In the genomic region with DNA sequence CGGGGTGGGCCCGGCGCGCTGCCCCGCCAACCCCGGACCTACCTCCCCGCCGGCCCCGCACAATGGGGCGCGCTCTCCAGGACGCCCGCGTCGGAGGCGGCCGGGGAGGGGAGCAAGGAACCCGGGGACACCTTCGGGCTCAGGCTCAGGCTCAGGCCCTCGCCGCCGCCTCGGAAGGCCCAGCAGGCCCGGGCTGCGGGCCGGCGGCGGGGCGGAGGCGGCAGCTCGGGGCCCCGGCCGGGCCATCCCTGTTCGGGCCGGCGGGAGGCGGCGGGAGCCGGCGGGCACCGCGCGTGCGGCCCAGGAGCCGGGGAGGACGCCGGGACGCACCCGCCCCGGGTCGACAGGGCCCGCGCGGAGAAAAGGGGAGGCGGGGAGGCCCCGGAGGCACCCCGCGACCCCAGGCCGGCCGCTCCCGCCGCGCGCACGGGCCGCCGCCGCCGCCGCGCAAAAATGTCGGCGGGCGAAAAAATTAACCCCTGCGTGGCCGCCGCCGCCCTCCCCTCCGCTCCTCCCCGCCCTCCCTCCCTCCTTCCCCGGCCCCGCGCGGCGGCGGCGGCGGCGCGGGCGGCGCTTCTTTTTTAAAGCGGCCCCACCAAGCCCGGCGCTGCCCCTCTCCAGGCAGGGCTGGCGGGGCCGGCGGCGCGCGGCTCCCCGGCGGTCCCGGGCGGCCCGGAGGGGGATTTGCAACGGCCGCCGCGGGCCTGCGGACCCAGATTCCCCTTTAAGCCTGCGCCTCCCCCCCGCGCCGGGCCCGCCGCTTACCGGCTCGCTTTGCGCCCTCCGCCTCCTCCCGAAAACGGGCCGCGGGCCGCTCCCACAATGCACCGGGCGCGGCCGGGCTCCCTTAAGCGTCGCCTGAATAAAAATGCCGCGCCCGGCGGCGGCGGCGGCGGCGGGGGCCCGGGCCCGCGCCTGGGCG, we compare ENCODE assay signal across 1 cellular context.
TF ChIP-seq lines count a peak whose summit lies in the region.

No MANE protein-coding gene starts in this region.

TF ChIP-seq in HepG2, 621 proteins besides CTCF, POLR2A, EP300 and RAD21 (continued from another document and continues in another):
- TF ChIP-seq, protein P1, sequence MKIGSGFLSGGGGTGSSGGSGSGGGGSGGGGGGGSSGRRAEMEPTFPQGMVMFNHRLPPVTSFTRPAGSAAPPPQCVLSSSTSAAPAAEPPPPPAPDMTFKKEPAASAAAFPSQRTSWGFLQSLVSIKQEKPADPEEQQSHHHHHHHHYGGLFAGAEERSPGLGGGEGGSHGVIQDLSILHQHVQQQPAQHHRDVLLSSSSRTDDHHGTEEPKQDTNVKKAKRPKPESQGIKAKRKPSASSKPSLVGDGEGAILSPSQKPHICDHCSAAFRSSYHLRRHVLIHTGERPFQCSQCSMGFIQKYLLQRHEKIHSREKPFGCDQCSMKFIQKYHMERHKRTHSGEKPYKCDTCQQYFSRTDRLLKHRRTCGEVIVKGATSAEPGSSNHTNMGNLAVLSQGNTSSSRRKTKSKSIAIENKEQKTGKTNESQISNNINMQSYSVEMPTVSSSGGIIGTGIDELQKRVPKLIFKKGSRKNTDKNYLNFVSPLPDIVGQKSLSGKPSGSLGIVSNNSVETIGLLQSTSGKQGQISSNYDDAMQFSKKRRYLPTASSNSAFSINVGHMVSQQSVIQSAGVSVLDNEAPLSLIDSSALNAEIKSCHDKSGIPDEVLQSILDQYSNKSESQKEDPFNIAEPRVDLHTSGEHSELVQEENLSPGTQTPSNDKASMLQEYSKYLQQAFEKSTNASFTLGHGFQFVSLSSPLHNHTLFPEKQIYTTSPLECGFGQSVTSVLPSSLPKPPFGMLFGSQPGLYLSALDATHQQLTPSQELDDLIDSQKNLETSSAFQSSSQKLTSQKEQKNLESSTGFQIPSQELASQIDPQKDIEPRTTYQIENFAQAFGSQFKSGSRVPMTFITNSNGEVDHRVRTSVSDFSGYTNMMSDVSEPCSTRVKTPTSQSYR (CRISPR knock-in tag; IDR thresholded peaks at IDR 0.05; ENCODE audit: borderline replicate concordance): no peak
- TF ChIP-seq, protein P2, sequence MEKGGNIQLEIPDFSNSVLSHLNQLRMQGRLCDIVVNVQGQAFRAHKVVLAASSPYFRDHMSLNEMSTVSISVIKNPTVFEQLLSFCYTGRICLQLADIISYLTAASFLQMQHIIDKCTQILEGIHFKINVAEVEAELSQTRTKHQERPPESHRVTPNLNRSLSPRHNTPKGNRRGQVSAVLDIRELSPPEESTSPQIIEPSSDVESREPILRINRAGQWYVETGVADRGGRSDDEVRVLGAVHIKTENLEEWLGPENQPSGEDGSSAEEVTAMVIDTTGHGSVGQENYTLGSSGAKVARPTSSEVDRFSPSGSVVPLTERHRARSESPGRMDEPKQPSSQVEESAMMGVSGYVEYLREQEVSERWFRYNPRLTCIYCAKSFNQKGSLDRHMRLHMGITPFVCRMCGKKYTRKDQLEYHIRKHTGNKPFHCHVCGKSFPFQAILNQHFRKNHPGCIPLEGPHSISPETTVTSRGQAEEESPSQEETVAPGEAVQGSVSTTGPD (CRISPR knock-in tag; IDR thresholded peaks at IDR 0.05): no peak
- TF ChIP-seq KDM5A (IDR thresholded peaks at IDR 0.05; ENCODE audit: borderline replicate concordance, low read length): no peak
- no peak for TF ChIP-seq MEF2D (CRISPR knock-in tag; IDR thresholded peaks at IDR 0.05)
- TF ChIP-seq, protein P3, sequence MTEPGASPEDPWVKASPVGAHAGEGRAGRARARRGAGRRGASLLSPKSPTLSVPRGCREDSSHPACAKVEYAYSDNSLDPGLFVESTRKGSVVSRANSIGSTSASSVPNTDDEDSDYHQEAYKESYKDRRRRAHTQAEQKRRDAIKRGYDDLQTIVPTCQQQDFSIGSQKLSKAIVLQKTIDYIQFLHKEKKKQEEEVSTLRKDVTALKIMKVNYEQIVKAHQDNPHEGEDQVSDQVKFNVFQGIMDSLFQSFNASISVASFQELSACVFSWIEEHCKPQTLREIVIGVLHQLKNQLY (CRISPR knock-in tag; IDR thresholded peaks at IDR 0.05): no peak
- no peak for TF ChIP-seq ZBTB20 (CRISPR knock-in tag; IDR thresholded peaks at IDR 0.05; ENCODE audit: borderline replicate concordance, low read depth)
- TF ChIP-seq ZNF468 (CRISPR knock-in tag; IDR thresholded peaks at IDR 0.05): no peak
- TF ChIP-seq, protein P4, sequence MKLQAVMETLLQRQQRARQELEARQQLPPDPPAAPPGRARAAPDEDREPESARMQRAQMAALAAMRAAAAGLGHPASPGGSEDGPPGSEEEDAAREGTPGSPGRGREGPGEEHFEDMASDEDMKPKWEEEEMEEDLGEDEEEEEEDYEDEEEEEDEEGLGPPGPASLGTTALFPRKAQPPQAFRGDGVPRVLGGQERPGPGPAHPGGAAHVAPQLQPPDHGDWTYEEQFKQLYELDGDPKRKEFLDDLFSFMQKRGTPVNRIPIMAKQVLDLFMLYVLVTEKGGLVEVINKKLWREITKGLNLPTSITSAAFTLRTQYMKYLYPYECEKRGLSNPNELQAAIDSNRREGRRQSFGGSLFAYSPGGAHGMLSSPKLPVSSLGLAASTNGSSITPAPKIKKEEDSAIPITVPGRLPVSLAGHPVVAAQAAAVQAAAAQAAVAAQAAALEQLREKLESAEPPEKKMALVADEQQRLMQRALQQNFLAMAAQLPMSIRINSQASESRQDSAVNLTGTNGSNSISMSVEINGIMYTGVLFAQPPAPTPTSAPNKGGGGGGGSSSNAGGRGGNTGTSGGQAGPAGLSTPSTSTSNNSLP (IDR thresholded peaks at IDR 0.05; ENCODE audit: low read depth, low read length): no peak
- TF ChIP-seq ZNF567 (CRISPR knock-in tag; IDR thresholded peaks at IDR 0.05; ENCODE audit: borderline replicate concordance): no peak
- TF ChIP-seq ZNF296 (CRISPR knock-in tag; conservative IDR thresholded peaks at IDR 0.05): no peak
- TF ChIP-seq ZNF224 (CRISPR knock-in tag; IDR thresholded peaks at IDR 0.05): no peak
- TF ChIP-seq, protein P5, sequence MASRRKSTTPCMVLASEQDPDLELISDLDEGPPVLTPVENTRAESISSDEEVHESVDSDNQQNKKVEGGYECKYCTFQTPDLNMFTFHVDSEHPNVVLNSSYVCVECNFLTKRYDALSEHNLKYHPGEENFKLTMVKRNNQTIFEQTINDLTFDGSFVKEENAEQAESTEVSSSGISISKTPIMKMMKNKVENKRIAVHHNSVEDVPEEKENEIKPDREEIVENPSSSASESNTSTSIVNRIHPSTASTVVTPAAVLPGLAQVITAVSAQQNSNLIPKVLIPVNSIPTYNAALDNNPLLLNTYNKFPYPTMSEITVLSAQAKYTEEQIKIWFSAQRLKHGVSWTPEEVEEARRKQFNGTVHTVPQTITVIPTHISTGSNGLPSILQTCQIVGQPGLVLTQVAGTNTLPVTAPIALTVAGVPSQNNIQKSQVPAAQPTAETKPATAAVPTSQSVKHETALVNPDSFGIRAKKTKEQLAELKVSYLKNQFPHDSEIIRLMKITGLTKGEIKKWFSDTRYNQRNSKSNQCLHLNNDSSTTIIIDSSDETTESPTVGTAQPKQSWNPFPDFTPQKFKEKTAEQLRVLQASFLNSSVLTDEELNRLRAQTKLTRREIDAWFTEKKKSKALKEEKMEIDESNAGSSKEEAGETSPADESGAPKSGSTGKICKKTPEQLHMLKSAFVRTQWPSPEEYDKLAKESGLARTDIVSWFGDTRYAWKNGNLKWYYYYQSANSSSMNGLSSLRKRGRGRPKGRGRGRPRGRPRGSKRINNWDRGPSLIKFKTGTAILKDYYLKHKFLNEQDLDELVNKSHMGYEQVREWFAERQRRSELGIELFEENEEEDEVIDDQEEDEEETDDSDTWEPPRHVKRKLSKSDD (CRISPR knock-in tag; IDR thresholded peaks at IDR 0.05; ENCODE audit: low read depth): no peak
- TF ChIP-seq, protein P6, sequence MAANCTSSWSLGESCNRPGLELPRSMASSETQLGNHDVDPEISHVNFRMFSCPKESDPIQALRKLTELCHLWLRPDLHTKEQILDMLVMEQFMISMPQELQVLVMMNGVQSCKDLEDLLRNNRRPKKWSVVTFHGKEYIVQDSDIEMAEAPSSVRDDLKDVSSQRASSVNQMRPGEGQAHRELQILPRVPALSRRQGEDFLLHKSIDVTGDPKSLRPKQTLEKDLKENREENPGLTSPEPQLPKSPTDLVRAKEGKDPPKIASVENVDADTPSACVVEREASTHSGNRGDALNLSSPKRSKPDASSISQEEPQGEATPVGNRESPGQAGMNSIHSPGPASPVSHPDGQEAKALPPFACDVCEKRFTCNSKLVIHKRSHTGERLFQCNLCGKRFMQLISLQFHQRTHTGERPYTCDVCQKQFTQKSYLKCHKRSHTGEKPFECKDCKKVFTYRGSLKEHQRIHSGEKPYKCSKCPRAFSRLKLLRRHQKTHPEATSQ (CRISPR knock-in tag; IDR thresholded peaks at IDR 0.05; ENCODE audit: borderline replicate concordance): no peak
- TF ChIP-seq YY1 (IDR thresholded peaks at IDR 0.05; ENCODE audit: insufficient read depth, insufficient replicate concordance, low read depth, low read length): peak; percentile 50
- TF ChIP-seq HMGA1 (CRISPR knock-in tag; conservative IDR thresholded peaks at IDR 0.05): no peak
- TF ChIP-seq ZNF792 (CRISPR knock-in tag; IDR thresholded peaks at IDR 0.05): no peak
- TF ChIP-seq, protein P7, sequence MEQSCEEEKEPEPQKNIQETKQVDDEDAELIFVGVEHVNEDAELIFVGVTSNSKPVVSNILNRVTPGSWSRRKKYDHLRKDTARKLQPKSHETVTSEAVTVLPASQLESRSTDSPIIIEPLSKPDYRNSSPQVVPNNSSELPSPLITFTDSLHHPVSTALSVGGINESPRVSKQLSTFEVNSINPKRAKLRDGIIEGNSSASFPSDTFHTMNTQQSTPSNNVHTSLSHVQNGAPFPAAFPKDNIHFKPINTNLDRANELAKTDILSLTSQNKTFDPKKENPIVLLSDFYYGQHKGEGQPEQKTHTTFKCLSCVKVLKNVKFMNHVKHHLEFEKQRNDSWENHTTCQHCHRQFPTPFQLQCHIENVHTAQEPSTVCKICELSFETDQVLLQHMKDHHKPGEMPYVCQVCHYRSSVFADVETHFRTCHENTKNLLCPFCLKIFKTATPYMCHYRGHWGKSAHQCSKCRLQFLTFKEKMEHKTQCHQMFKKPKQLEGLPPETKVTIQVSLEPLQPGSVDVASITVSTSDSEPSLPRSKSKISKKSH (CRISPR knock-in tag; IDR thresholded peaks at IDR 0.05; ENCODE audit: borderline replicate concordance): no peak
- TF ChIP-seq ZNF235 (CRISPR knock-in tag; IDR thresholded peaks at IDR 0.05; ENCODE audit: borderline replicate concordance): no peak
- TF ChIP-seq, protein P8, sequence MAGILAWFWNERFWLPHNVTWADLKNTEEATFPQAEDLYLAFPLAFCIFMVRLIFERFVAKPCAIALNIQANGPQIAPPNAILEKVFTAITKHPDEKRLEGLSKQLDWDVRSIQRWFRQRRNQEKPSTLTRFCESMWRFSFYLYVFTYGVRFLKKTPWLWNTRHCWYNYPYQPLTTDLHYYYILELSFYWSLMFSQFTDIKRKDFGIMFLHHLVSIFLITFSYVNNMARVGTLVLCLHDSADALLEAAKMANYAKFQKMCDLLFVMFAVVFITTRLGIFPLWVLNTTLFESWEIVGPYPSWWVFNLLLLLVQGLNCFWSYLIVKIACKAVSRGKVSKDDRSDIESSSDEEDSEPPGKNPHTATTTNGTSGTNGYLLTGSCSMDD (CRISPR knock-in tag; IDR thresholded peaks at IDR 0.05): no peak
- TF ChIP-seq LCORL (IDR thresholded peaks at IDR 0.05): no peak
- no peak for TF ChIP-seq LCORL (CRISPR knock-in tag; IDR thresholded peaks at IDR 0.05)
- TF ChIP-seq ZBTB3 (CRISPR knock-in tag; IDR thresholded peaks at IDR 0.05; ENCODE audit: borderline replicate concordance, low read depth): no peak
- TF ChIP-seq, protein P9, sequence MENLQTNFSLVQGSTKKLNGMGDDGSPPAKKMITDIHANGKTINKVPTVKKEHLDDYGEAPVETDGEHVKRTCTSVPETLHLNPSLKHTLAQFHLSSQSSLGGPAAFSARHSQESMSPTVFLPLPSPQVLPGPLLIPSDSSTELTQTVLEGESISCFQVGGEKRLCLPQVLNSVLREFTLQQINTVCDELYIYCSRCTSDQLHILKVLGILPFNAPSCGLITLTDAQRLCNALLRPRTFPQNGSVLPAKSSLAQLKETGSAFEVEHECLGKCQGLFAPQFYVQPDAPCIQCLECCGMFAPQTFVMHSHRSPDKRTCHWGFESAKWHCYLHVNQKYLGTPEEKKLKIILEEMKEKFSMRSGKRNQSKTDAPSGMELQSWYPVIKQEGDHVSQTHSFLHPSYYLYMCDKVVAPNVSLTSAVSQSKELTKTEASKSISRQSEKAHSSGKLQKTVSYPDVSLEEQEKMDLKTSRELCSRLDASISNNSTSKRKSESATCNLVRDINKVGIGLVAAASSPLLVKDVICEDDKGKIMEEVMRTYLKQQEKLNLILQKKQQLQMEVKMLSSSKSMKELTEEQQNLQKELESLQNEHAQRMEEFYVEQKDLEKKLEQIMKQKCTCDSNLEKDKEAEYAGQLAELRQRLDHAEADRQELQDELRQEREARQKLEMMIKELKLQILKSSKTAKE (CRISPR knock-in tag; IDR thresholded peaks at IDR 0.05; ENCODE audit: borderline replicate concordance): no peak
- TF ChIP-seq HMG20B (CRISPR knock-in tag; conservative IDR thresholded peaks at IDR 0.05): no peak
- TF ChIP-seq NONO (IDR thresholded peaks at IDR 0.05): no peak
- TF ChIP-seq NONO (CRISPR knock-in tag; conservative IDR thresholded peaks at IDR 0.05): no peak
- TF ChIP-seq ZNF678 (CRISPR knock-in tag; IDR thresholded peaks at IDR 0.05): no peak
- TF ChIP-seq ZNF737 (CRISPR knock-in tag; IDR thresholded peaks at IDR 0.05; ENCODE audit: borderline replicate concordance): no peak
- no peak for TF ChIP-seq MIER2 (CRISPR knock-in tag; IDR thresholded peaks at IDR 0.05)
- no peak for TF ChIP-seq CHD4 (IDR thresholded peaks at IDR 0.05; ENCODE audit: borderline replicate concordance, low read length)
- no peak for TF ChIP-seq ZNF713 (CRISPR knock-in tag; IDR thresholded peaks at IDR 0.05)
- TF ChIP-seq NFKBIZ (CRISPR knock-in tag; IDR thresholded peaks at IDR 0.05): no peak
- TF ChIP-seq PRPF4 (IDR thresholded peaks at IDR 0.05; ENCODE audit: low read depth, low read length, poor library complexity, severe bottlenecking): no peak
- TF ChIP-seq ZNF552 (CRISPR knock-in tag; IDR thresholded peaks at IDR 0.05; ENCODE audit: borderline replicate concordance): no peak
- TF ChIP-seq, protein P10, sequence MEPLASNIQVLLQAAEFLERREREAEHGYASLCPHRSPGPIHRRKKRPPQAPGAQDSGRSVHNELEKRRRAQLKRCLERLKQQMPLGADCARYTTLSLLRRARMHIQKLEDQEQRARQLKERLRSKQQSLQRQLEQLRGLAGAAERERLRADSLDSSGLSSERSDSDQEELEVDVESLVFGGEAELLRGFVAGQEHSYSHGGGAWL (CRISPR knock-in tag; IDR thresholded peaks at IDR 0.05): 0 out of 2 replicates have a peak, but pooled peaks have one; percentile 28
- TF ChIP-seq, protein P11, sequence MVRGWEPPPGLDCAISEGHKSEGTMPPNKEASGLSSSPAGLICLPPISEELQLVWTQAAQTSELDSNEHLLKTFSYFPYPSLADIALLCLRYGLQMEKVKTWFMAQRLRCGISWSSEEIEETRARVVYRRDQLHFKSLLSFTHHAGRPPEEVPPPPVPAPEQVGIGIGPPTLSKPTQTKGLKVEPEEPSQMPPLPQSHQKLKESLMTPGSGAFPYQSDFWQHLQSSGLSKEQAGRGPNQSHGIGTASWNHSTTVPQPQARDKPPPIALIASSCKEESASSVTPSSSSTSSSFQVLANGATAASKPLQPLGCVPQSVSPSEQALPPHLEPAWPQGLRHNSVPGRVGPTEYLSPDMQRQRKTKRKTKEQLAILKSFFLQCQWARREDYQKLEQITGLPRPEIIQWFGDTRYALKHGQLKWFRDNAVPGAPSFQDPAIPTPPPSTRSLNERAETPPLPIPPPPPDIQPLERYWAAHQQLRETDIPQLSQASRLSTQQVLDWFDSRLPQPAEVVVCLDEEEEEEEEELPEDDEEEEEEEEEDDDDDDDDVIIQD (CRISPR knock-in tag; IDR thresholded peaks at IDR 0.05; ENCODE audit: low read depth): no peak
